ENCODE assay signal across 18 cellular contexts in genomic region chr2:189799030-189799331, GRCh38.
"Had no signal": no experiment of that assay in that cellular context is flagged by ENCODE, and none has a peak within 500 bp of the region (broad histone marks: within the 10 kb centered on the region; RNA-seq: fewer than 3 reads in every experiment).

No MANE protein-coding gene starts in this region.

- H3K4me3 Mint-ChIP-seq: activated naive CD4-positive, alpha-beta T cell treated with anti-CD3 and anti-CD28 coated beads, Interleukin-2, amount 50 U/mL, for 24 hours; activated T-cell treated with anti-CD3 and anti-CD28 coated beads, Interleukin-2, amount 50 U/mL, for 24 hours; immature natural killer cell; natural killer cell treated with Interleukin-12 subunit alpha and Interleukin-12 subunit beta and Interleukin-15 and Interleukin-18, amount 100 ng/mL, for 72 hours had no signal

- H3K27ac Mint-ChIP-seq: activated naive CD4-positive, alpha-beta T cell treated with anti-CD3 and anti-CD28 coated beads, Interleukin-2, amount 50 U/mL, for 24 hours; activated T-cell treated with anti-CD3 and anti-CD28 coated beads, Interleukin-2, amount 50 U/mL, for 24 hours; natural killer cell treated with Interleukin-12 subunit alpha and Interleukin-12 subunit beta and Interleukin-15 and Interleukin-18, amount 100 ng/mL, for 72 hours had no signal

- H3K27me3 ChIP-seq: adrenal gland, heart left ventricle, right atrium auricular region, transverse colon had no signal

- H3K4me1 ChIP-seq: right atrium auricular region, transverse colon had no signal

- H3K9me3 Mint-ChIP-seq: activated naive CD4-positive, alpha-beta T cell treated with anti-CD3 and anti-CD28 coated beads, Interleukin-2, amount 50 U/mL, for 24 hours; activated T-cell treated with anti-CD3 and anti-CD28 coated beads, Interleukin-2, amount 50 U/mL, for 24 hours; immature natural killer cell; natural killer cell treated with Interleukin-12 subunit alpha and Interleukin-12 subunit beta and Interleukin-15 and Interleukin-18, amount 100 ng/mL, for 72 hours had no signal

- H3K27ac ChIP-seq: heart left ventricle, right atrium auricular region, transverse colon, WERI-Rb-1 had no signal

- H3K4me3 ChIP-seq: adrenal gland, heart left ventricle, right atrium auricular region, skin epidermis, transverse colon had no signal

- DNase-seq: activated CD4-positive, alpha-beta T cell treated with anti-CD3 and anti-CD28 coated beads, Interleukin-2, amount 50 U/mL, for 48 hours; activated T-cell treated with anti-CD3 and anti-CD28 coated beads, Interleukin-2, amount 50 U/mL, for 24 hours; central memory CD4-positive, alpha-beta T cell; cortex of kidney; effector memory CD4-positive, alpha-beta T cell; heart left ventricle; immature natural killer cell; occipital lobe; stimulated activated CD4-positive, alpha-beta T cell treated with anti-CD3 and anti-CD28 coated beads, Interleukin-4, amount 100 ng/mL, for 24 hours; stimulated activated CD8-positive, alpha-beta memory T cell treated with anti-CD3 and anti-CD28 coated beads, Interleukin-4, amount 100 ng/mL, for 48 hours; transverse colon; WERI-Rb-1 had no signal

- H3K27me3 Mint-ChIP-seq: activated naive CD4-positive, alpha-beta T cell treated with anti-CD3 and anti-CD28 coated beads, Interleukin-2, amount 50 U/mL, for 24 hours; activated T-cell treated with anti-CD3 and anti-CD28 coated beads, Interleukin-2, amount 50 U/mL, for 24 hours; natural killer cell treated with Interleukin-12 subunit alpha and Interleukin-12 subunit beta and Interleukin-15 and Interleukin-18, amount 100 ng/mL, for 72 hours; progenitor cell of endocrine pancreas had no signal

- H3K9me3 ChIP-seq: adrenal gland, heart left ventricle, right atrium auricular region, transverse colon had no signal
